Comparison of ENCODE assay signal across 1 cellular context in the genomic region with DNA sequence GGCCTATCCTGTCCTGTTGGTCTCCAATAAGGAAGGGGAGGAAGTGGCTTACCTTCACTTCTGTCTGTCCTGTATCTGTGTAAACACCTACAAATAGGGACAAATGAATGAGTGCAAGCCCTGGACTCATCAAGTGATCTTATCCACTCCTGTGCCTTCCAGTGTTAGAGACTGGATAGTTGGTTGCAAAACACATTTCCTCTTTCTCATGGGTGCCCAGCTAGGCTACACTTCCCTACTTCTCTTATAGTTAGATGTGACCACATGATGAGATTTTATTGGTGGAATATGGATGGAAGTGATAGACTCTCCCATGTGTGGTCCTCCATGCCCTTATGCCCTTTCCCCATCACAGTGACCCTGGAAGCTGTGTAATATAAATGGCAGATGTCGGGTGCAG.
TF ChIP-seq lines count a peak whose summit lies in the region.

No MANE protein-coding gene starts in this region.

TF ChIP-seq in GM23338, 12 proteins besides CTCF, POLR2A, EP300 and RAD21:
- TF ChIP-seq EZH2 (IDR thresholded peaks at IDR 0.05; ENCODE audit: low read depth, unreplicated experiment) (no peak), POLR2AphosphoS5 (IDR thresholded peaks at IDR 0.05; ENCODE audit: low read depth) (no peak), STAT1 (IDR thresholded peaks at IDR 0.05; ENCODE audit: unreplicated experiment) (no peak), JUNB (IDR thresholded peaks at IDR 0.05; ENCODE audit: unreplicated experiment) (no peak), ZNF331 (CRISPR knock-in tag; IDR thresholded peaks at IDR 0.05; ENCODE audit: low read depth) (no peak), EZH2phosphoT487 (IDR thresholded peaks at IDR 0.05; ENCODE audit: unreplicated experiment) (no peak), ZNF114 (CRISPR knock-in tag; IDR thresholded peaks at IDR 0.05) (no peak), NANOG (IDR thresholded peaks at IDR 0.05; ENCODE audit: borderline replicate concordance) (no peak), CREB1 (CRISPR knock-in tag; IDR thresholded peaks at IDR 0.05; ENCODE audit: low read depth) (no peak)
- TF ChIP-seq, protein P1, sequence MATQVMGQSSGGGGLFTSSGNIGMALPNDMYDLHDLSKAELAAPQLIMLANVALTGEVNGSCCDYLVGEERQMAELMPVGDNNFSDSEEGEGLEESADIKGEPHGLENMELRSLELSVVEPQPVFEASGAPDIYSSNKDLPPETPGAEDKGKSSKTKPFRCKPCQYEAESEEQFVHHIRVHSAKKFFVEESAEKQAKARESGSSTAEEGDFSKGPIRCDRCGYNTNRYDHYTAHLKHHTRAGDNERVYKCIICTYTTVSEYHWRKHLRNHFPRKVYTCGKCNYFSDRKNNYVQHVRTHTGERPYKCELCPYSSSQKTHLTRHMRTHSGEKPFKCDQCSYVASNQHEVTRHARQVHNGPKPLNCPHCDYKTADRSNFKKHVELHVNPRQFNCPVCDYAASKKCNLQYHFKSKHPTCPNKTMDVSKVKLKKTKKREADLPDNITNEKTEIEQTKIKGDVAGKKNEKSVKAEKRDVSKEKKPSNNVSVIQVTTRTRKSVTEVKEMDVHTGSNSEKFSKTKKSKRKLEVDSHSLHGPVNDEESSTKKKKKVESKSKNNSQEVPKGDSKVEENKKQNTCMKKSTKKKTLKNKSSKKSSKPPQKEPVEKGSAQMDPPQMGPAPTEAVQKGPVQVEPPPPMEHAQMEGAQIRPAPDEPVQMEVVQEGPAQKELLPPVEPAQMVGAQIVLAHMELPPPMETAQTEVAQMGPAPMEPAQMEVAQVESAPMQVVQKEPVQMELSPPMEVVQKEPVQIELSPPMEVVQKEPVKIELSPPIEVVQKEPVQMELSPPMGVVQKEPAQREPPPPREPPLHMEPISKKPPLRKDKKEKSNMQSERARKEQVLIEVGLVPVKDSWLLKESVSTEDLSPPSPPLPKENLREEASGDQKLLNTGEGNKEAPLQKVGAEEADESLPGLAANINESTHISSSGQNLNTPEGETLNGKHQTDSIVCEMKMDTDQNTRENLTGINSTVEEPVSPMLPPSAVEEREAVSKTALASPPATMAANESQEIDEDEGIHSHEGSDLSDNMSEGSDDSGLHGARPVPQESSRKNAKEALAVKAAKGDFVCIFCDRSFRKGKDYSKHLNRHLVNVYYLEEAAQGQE (IDR thresholded peaks at IDR 0.05; ENCODE audit: unreplicated experiment), result no peak
- TF ChIP-seq, protein P2, sequence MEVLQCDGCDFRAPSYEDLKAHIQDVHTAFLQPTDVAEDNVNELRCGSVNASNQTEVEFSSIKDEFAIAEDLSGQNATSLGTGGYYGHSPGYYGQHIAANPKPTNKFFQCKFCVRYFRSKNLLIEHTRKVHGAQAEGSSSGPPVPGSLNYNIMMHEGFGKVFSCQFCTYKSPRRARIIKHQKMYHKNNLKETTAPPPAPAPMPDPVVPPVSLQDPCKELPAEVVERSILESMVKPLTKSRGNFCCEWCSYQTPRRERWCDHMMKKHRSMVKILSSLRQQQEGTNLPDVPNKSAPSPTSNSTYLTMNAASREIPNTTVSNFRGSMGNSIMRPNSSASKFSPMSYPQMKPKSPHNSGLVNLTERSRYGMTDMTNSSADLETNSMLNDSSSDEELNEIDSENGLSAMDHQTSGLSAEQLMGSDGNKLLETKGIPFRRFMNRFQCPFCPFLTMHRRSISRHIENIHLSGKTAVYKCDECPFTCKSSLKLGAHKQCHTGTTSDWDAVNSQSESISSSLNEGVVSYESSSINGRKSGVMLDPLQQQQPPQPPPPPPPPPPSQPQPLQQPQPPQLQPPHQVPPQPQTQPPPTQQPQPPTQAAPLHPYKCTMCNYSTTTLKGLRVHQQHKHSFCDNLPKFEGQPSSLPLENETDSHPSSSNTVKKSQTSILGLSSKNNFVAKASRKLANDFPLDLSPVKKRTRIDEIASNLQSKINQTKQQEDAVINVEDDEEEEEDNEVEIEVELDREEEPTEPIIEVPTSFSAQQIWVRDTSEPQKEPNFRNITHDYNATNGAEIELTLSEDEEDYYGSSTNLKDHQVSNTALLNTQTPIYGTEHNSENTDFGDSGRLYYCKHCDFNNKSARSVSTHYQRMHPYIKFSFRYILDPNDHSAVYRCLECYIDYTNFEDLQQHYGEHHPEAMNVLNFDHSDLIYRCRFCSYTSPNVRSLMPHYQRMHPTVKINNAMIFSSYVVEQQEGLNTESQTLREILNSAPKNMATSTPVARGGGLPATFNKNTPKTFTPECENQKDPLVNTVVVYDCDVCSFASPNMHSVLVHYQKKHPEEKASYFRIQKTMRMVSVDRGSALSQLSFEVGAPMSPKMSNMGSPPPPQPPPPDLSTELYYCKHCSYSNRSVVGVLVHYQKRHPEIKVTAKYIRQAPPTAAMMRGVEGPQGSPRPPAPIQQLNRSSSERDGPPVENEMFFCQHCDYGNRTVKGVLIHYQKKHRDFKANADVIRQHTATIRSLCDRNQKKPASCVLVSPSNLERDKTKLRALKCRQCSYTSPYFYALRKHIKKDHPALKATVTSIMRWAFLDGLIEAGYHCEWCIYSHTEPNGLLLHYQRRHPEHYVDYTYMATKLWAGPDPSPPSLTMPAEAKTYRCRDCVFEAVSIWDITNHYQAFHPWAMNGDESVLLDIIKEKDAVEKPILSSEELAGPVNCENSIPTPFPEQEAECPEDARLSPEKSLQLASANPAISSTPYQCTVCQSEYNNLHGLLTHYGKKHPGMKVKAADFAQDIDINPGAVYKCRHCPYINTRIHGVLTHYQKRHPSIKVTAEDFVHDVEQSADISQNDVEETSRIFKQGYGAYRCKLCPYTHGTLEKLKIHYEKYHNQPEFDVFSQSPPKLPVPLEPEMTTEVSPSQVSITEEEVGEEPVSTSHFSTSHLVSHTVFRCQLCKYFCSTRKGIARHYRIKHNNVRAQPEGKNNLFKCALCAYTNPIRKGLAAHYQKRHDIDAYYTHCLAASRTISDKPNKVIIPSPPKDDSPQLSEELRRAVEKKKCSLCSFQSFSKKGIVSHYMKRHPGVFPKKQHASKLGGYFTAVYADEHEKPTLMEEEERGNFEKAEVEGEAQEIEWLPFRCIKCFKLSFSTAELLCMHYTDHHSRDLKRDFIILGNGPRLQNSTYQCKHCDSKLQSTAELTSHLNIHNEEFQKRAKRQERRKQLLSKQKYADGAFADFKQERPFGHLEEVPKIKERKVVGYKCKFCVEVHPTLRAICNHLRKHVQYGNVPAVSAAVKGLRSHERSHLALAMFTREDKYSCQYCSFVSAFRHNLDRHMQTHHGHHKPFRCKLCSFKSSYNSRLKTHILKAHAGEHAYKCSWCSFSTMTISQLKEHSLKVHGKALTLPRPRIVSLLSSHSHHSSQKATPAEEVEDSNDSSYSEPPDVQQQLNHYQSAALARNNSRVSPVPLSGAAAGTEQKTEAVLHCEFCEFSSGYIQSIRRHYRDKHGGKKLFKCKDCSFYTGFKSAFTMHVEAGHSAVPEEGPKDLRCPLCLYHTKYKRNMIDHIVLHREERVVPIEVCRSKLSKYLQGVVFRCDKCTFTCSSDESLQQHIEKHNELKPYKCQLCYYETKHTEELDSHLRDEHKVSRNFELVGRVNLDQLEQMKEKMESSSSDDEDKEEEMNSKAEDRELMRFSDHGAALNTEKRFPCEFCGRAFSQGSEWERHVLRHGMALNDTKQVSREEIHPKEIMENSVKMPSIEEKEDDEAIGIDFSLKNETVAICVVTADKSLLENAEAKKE (CRISPR knock-in tag; IDR thresholded peaks at IDR 0.05), result no peak
- TF ChIP-seq, protein P3, sequence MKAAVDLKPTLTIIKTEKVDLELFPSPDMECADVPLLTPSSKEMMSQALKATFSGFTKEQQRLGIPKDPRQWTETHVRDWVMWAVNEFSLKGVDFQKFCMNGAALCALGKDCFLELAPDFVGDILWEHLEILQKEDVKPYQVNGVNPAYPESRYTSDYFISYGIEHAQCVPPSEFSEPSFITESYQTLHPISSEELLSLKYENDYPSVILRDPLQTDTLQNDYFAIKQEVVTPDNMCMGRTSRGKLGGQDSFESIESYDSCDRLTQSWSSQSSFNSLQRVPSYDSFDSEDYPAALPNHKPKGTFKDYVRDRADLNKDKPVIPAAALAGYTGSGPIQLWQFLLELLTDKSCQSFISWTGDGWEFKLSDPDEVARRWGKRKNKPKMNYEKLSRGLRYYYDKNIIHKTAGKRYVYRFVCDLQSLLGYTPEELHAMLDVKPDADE (IDR thresholded peaks at IDR 0.05), result no peak
